ENCODE assay signal across 15 cellular contexts in genomic region chr11:95547974-95548373, GRCh38.
A peak's percentile ranks its signal among the peaks of the same experiment; 100 is the strongest.
DNase-seq lines count a peak whose midpoint lies in the region; ATAC-seq and TF ChIP-seq lines count a peak whose summit lies in the region.
"Had no signal": no experiment of that assay in that cellular context is flagged by ENCODE, and none has a peak within 500 bp of the region (broad histone marks: within the 10 kb centered on the region; RNA-seq: fewer than 3 reads in every experiment).

No MANE protein-coding gene starts in this region.

- H3K9me3 Mint-ChIP-seq in CD4-positive, CD25-positive, alpha-beta regulatory T cell = peaks cover 0 to 2% (median 0%) of the 10 kb centered on the region in 7 donors
- H3K9me3 Mint-ChIP-seq in GM23338 (peaks cover 2% of the 10 kb centered on the region; the same call in 1 of the 3 replicates), osteocyte (ENCODE audit: unreplicated experiment) (no peaks in the 10 kb centered on the region)
- H3K9me3 Mint-ChIP-seq in stimulated activated effector memory CD8-positive, alpha-beta T cell treated with anti-CD3 and anti-CD28 coated beads, Interleukin-12 subunit alpha, Interleukin-12 subunit beta, amount 100 ng/mL, for 72 hours = no peaks in the 10 kb centered on the region
- H3K9me3 Mint-ChIP-seq: CD8-positive, alpha-beta memory T cell; HFFc6 had no signal

- TF ChIP-seq CTCF in GM23338 (conservative IDR thresholded peaks at IDR 0.05; ENCODE audit: low read depth in 2 of 2) (no peak), esophagus muscularis mucosa (IDR thresholded peaks at IDR 0.05) (no peak), osteocyte (IDR thresholded peaks at IDR 0.05) (no peak)

- H3K27me3 ChIP-seq in CD4-positive, CD25-positive, alpha-beta regulatory T cell (ENCODE audit: control insufficient read depth, insufficient read depth, low read length) = no peaks in the 10 kb centered on the region
- no peaks in the 10 kb centered on the region for H3K27me3 ChIP-seq in GM23338 (ENCODE audit: insufficient read depth)
- no peaks in the 10 kb centered on the region for H3K27me3 ChIP-seq in esophagus muscularis mucosa
- H3K27me3 ChIP-seq: BLaER1 treated with 17β-estradiol and CSF1 and Interleukin-3, amounts not matched to agents 10 nM and 100 nM had no signal

- TF ChIP-seq EP300 in esophagus muscularis mucosa (IDR thresholded peaks at IDR 0.05) = no peak

- no peak for TF ChIP-seq POLR2A in esophagus muscularis mucosa (IDR thresholded peaks at IDR 0.05; ENCODE audit: low read depth)

- no peaks in the 10 kb centered on the region for H3K27me3 Mint-ChIP-seq in CD4-positive, CD25-positive, alpha-beta regulatory T cell
- no peaks in the 10 kb centered on the region for H3K27me3 Mint-ChIP-seq in GM23338 (ENCODE audit: insufficient read depth, low read depth, poor library complexity)
- peaks cover 2% of the 10 kb centered on the region for H3K27me3 Mint-ChIP-seq in osteocyte (ENCODE audit: unreplicated experiment)
- H3K27me3 Mint-ChIP-seq: CD8-positive, alpha-beta memory T cell had no signal

- no peaks in the 10 kb centered on the region for H3F3A ChIP-seq in GM23338 (replicated peaks; ENCODE audit: low read depth)

- no peaks in the 10 kb centered on the region for H4K20me1 ChIP-seq in GM23338 (replicated peaks; ENCODE audit: insufficient read depth)
- H4K20me1 ChIP-seq: BLaER1 treated with 17β-estradiol and CSF1 and Interleukin-3, amounts not matched to agents 10 nM and 100 nM had no signal

- no peaks in the 10 kb centered on the region for H3K79me2 ChIP-seq in GM23338 (replicated peaks; ENCODE audit: insufficient read depth)

- H3K9me2 ChIP-seq in GM23338 (ENCODE audit: insufficient read depth) = 0 out of 2 replicates have a peak, but pooled peaks cover 8% of the 10 kb centered on the region

- no peaks in the 10 kb centered on the region for H3K36me3 ChIP-seq in CD4-positive, CD25-positive, alpha-beta regulatory T cell (ENCODE audit: control insufficient read depth, insufficient read depth, low read length)
- no peaks in the 10 kb centered on the region for H3K36me3 ChIP-seq in GM23338 (ENCODE audit: insufficient read depth)
- no peaks in the 10 kb centered on the region for H3K36me3 ChIP-seq in esophagus muscularis mucosa
- H3K36me3 ChIP-seq: BLaER1 treated with 17β-estradiol and CSF1 and Interleukin-3, amounts not matched to agents 10 nM and 100 nM had no signal

- no peak overlapping the region for H3K4me2 ChIP-seq in GM23338
- H3K4me2 ChIP-seq: BLaER1 treated with 17β-estradiol and CSF1 and Interleukin-3, amounts not matched to agents 10 nM and 100 nM had no signal

- H3K4me3 Mint-ChIP-seq in CD4-positive, CD25-positive, alpha-beta regulatory T cell = peak overlapping the region in 2 of 4 donors; percentile 13 to 66
- no peak overlapping the region for H3K4me3 Mint-ChIP-seq in GM23338
- no peak overlapping the region for H3K4me3 Mint-ChIP-seq in osteocyte (ENCODE audit: unreplicated experiment)
- H3K4me3 Mint-ChIP-seq in stimulated activated effector memory CD8-positive, alpha-beta T cell treated with anti-CD3 and anti-CD28 coated beads, Interleukin-12 subunit alpha, Interleukin-12 subunit beta, amount 100 ng/mL, for 72 hours = no peak overlapping the region
- H3K4me3 Mint-ChIP-seq: CD8-positive, alpha-beta memory T cell; HFFc6 had no signal

- H3K4me1 ChIP-seq in CD4-positive, CD25-positive, alpha-beta regulatory T cell (ENCODE audit: control insufficient read depth, insufficient read depth, low read length, poor library complexity, severe bottlenecking) = no peaks in the 10 kb centered on the region
- no peaks in the 10 kb centered on the region for H3K4me1 ChIP-seq in GM23338 (ENCODE audit: insufficient read depth)
- peaks cover 0 to 6% (median 0%) of the 10 kb centered on the region in 4 donors for H3K4me1 ChIP-seq in esophagus muscularis mucosa

- no peaks in the 10 kb centered on the region for H3K9me3 ChIP-seq in CD4-positive, CD25-positive, alpha-beta regulatory T cell (ENCODE audit: control insufficient read depth in 2 of 2, low read length in 2 of 2)
- H3K9me3 ChIP-seq in esophagus muscularis mucosa = no peaks in the 10 kb centered on the region

- H3K27ac Mint-ChIP-seq in CD4-positive, CD25-positive, alpha-beta regulatory T cell = peak overlapping the region in 2 of 3 donors; percentile 3 to 42
- no peak overlapping the region for H3K27ac Mint-ChIP-seq in GM23338
- peak overlapping the region; percentile 14 for H3K27ac Mint-ChIP-seq in osteocyte (ENCODE audit: unreplicated experiment)
- no peak overlapping the region for H3K27ac Mint-ChIP-seq in stimulated activated effector memory CD8-positive, alpha-beta T cell treated with anti-CD3 and anti-CD28 coated beads, Interleukin-12 subunit alpha, Interleukin-12 subunit beta, amount 100 ng/mL, for 72 hours
- H3K27ac Mint-ChIP-seq: HFFc6 had no signal

- peak in 2 of 3 donors; percentile 25 to 45 for DNase-seq in CD4-positive, CD25-positive, alpha-beta regulatory T cell
- no peak for DNase-seq in GM23338 (ENCODE audit: low spot score)
- DNase-seq in esophagus muscularis mucosa (ENCODE audit: extremely low spot score) = peak; percentile 12
- DNase-seq in osteocyte (ENCODE audit: extremely low spot score, unreplicated experiment) = no peak
- no peak for DNase-seq in NCI-H2081 (lab: John Stamatoyannopoulos, UW)
- no peak for DNase-seq in stimulated activated effector memory CD8-positive, alpha-beta T cell treated with anti-CD3 and anti-CD28 coated beads, Interleukin-12 subunit alpha, Interleukin-12 subunit beta, amount 100 ng/mL, for 72 hours (ENCODE audit: low spot score in 2 of 2)
- DNase-seq: ACHN, DMS53, GF-D8, HCEC 1CT, HFFc6 had no signal

- intact Hi-C loops in esophagus muscularis mucosa (cut with DNase I) = no loop called here

- 0 out of 2 replicates have a peak overlapping the region, but pooled peaks have one; percentile 23 for H2AFZ ChIP-seq in GM23338

- peak; percentile 39 to 49 for ATAC-seq in CD4-positive, CD25-positive, alpha-beta regulatory T cell (ENCODE audit: low read depth in 2 of 2)
- ATAC-seq in GM23338 (no peak), HG02840 (IDR thresholded peaks at IDR 0.05; ENCODE audit: low FRiP score, unreplicated experiment) (no peak)
- no peak for ATAC-seq in stimulated activated effector memory CD8-positive, alpha-beta T cell treated with anti-CD3 and anti-CD28 coated beads, Interleukin-12 subunit alpha, Interleukin-12 subunit beta, amount 100 ng/mL, for 72 hours

- no peak overlapping the region for H3K27ac ChIP-seq in CD4-positive, CD25-positive, alpha-beta regulatory T cell (ENCODE audit: insufficient read depth, low read length, poor library complexity, severe bottlenecking)
- H3K27ac ChIP-seq in GM23338 (ENCODE audit: low read depth) (no peak overlapping the region), esophagus muscularis mucosa (replicated peaks in 1 of 4) (no peak overlapping the region)
- H3K27ac ChIP-seq: BLaER1 treated with 17β-estradiol and CSF1 and Interleukin-3, amounts not matched to agents 10 nM and 100 nM; HL-60 had no signal

- peaks cover 5% of the 10 kb centered on the region for H3K36me3 Mint-ChIP-seq in CD4-positive, CD25-positive, alpha-beta regulatory T cell
- H3K36me3 Mint-ChIP-seq in GM23338 (ENCODE audit: low read depth) (no peaks in the 10 kb centered on the region), osteocyte (ENCODE audit: unreplicated experiment) (no peaks in the 10 kb centered on the region)
- no peaks in the 10 kb centered on the region for H3K36me3 Mint-ChIP-seq in stimulated activated effector memory CD8-positive, alpha-beta T cell treated with anti-CD3 and anti-CD28 coated beads, Interleukin-12 subunit alpha, Interleukin-12 subunit beta, amount 100 ng/mL, for 72 hours
- H3K36me3 Mint-ChIP-seq: CD8-positive, alpha-beta memory T cell had no signal

- peaks cover 6 to 41% (median 19%) of the 10 kb centered on the region in 4 donors for H3K4me1 Mint-ChIP-seq in CD4-positive, CD25-positive, alpha-beta regulatory T cell
- H3K4me1 Mint-ChIP-seq in GM23338 = no peaks in the 10 kb centered on the region
- peaks cover 24% of the 10 kb centered on the region for H3K4me1 Mint-ChIP-seq in osteocyte (ENCODE audit: unreplicated experiment)
- no peaks in the 10 kb centered on the region for H3K4me1 Mint-ChIP-seq in stimulated activated effector memory CD8-positive, alpha-beta T cell treated with anti-CD3 and anti-CD28 coated beads, Interleukin-12 subunit alpha, Interleukin-12 subunit beta, amount 100 ng/mL, for 72 hours

- H3K4me3 ChIP-seq in CD4-positive, CD25-positive, alpha-beta regulatory T cell (ENCODE audit: low read depth, low read length) = no peak overlapping the region
- H3K4me3 ChIP-seq in GM23338 (no peak overlapping the region), esophagus muscularis mucosa (no peak overlapping the region)
- H3K4me3 ChIP-seq: BLaER1 treated with 17β-estradiol and CSF1 and Interleukin-3, amounts not matched to agents 10 nM and 100 nM had no signal

TF ChIP-seq in GM23338, 12 proteins besides CTCF, POLR2A, EP300 and RAD21:
- TF ChIP-seq ZNF114 (CRISPR knock-in tag; IDR thresholded peaks at IDR 0.05) = no peak
- TF ChIP-seq POLR2AphosphoS5 (IDR thresholded peaks at IDR 0.05; ENCODE audit: low read depth) = no peak
- TF ChIP-seq ETS1 (IDR thresholded peaks at IDR 0.05) = no peak
- no peak for TF ChIP-seq EZH2 (IDR thresholded peaks at IDR 0.05; ENCODE audit: low read depth, unreplicated experiment)

Comparison
In these comparisons a context has a peak if more than half of its experiments do, and no peak if none do; other contexts are left out.
1. ATAC-seq: peak in CD4-positive, CD25-positive, alpha-beta regulatory T cell (2 of 2); none in GM23338 (single experiment), HG02840 (single experiment) and stimulated activated effector memory CD8-positive, alpha-beta T cell treated with anti-CD3 and anti-CD28 coated beads, Interleukin-12 subunit alpha, Interleukin-12 subunit beta, amount 100 ng/mL, for 72 hours (single experiment).
2. DNase-seq: peak in CD4-positive, CD25-positive, alpha-beta regulatory T cell (2 of 3) and esophagus muscularis mucosa (single experiment); none in GM23338 (single experiment), osteocyte (single experiment), NCI-H2081 (0 of 2) and stimulated activated effector memory CD8-positive, alpha-beta T cell treated with anti-CD3 and anti-CD28 coated beads, Interleukin-12 subunit alpha, Interleukin-12 subunit beta, amount 100 ng/mL, for 72 hours (0 of 2).
3. H3K27ac Mint-ChIP-seq: peak in CD4-positive, CD25-positive, alpha-beta regulatory T cell (2 of 3) and osteocyte (single experiment); none in GM23338 (single experiment) and stimulated activated effector memory CD8-positive, alpha-beta T cell treated with anti-CD3 and anti-CD28 coated beads, Interleukin-12 subunit alpha, Interleukin-12 subunit beta, amount 100 ng/mL, for 72 hours (single experiment).